ENCODE assay signal across 7 cellular contexts in genomic region chr14:43085820-43086219, GRCh38.
"Had no signal": no experiment of that assay in that cellular context is flagged by ENCODE, and none has a peak within 500 bp of the region (broad histone marks: within the 10 kb centered on the region; RNA-seq: fewer than 3 reads in every experiment).

No MANE protein-coding gene starts in this region.

- FAIRE-seq: H54 had no signal

- DNase-seq: GM23248, GOT3, H9, HCEC 1CT, KG1 had no signal

- H2AFZ ChIP-seq: GM23248 had no signal

- H3K4me3 ChIP-seq: GM23248 had no signal

- H3K27ac ChIP-seq: GM23248, HL-60 had no signal

- H3K9ac ChIP-seq: GM23248 had no signal
